In genomic region chr2:74719066-74719465, GRCh38 we compare ENCODE assay signal across 34 cellular contexts.
"Had no signal": no experiment of that assay in that cellular context is flagged by ENCODE, and none has a peak within 500 bp of the region (broad histone marks: within the 10 kb centered on the region; RNA-seq: fewer than 3 reads in every experiment).

No MANE protein-coding gene starts in this region.

- H3K4me3 ChIP-seq: ascending aorta, body of pancreas, Peyer's patch, SJSA1 had no signal

- H3K36me3 ChIP-seq: ascending aorta, Peyer's patch, SJSA1 had no signal

- H3K27me3 Mint-ChIP-seq: central memory CD8-positive, alpha-beta T cell had no signal

- H3K4me1 Mint-ChIP-seq: central memory CD8-positive, alpha-beta T cell had no signal

- ATAC-seq: activated CD8-positive, alpha-beta memory T cell treated with anti-CD3 and anti-CD28 coated beads, Interleukin-2, amount 10 ng/mL, durations not matched to agents 7 days and 5 days; activated naive CD4-positive, alpha-beta T cell treated with anti-CD3 and anti-CD28 coated beads, Interleukin-2, amount 50 U/mL, for 72 hours; activated naive CD8-positive, alpha-beta T cell treated with anti-CD3 and anti-CD28 coated beads, Interleukin-2, amount 50 U/mL, for 24 hours; body of pancreas; SK-N-SH treated with all-trans-retinoic acid at 6 μM for 48 hours; T-helper 17 cell; WTC11 had no signal

- H3K9me3 ChIP-seq: ascending aorta, body of pancreas, Peyer's patch, SJSA1 had no signal

- H3K27ac Mint-ChIP-seq: activated CD4-positive, alpha-beta T cell treated with anti-CD3 and anti-CD28 coated beads, Interleukin-2, amount 10 ng/mL, durations not matched to agents 24 days and 14 days; activated CD8-positive, alpha-beta memory T cell treated with anti-CD3 and anti-CD28 coated beads, Interleukin-2, amount 10 ng/mL, durations not matched to agents 7 days and 5 days; activated naive CD4-positive, alpha-beta T cell treated with anti-CD3 and anti-CD28 coated beads, Interleukin-2, amount 50 U/mL, for 72 hours; activated naive CD8-positive, alpha-beta T cell treated with anti-CD3 and anti-CD28 coated beads, Interleukin-2, amount 50 U/mL, for 24 hours; activated T-cell treated with anti-CD3 and anti-CD28 coated beads, Interleukin-2, amount 50 U/mL, for 24 hours; activated T-helper 1 cell treated with anti-CD3 and anti-CD28 coated beads, Interleukin-12 subunit alpha, Interleukin-12 subunit beta, Interleukin-2, Interleukin-4 antibody, amounts not matched to agents 30 ng/mL and 10 ng/mL and 1 ng/mL, durations not matched to agents 14 hours and 24 hours and 36 hours; T-helper 17 cell; WTC11 had no signal

- H3K27ac ChIP-seq: ascending aorta, body of pancreas, Peyer's patch, RWPE1, SJSA1 had no signal

- DNase-seq: activated CD4-positive, alpha-beta T cell treated with anti-CD3 and anti-CD28 coated beads, Interleukin-2, amount 10 ng/mL, durations not matched to agents 24 days and 14 days; activated CD4-positive, alpha-beta T cell treated with anti-CD3 and anti-CD28 coated beads, Interleukin-2, amount 50 U/mL, for 48 hours; activated CD4-positive, CD25-positive, alpha-beta regulatory T cell treated with anti-CD3 and anti-CD28 coated beads, Interleukin-2, amount 50 U/mL, for 72 hours; activated CD8-positive, alpha-beta memory T cell treated with anti-CD3 and anti-CD28 coated beads, Interleukin-2, amount 10 ng/mL, durations not matched to agents 7 days and 5 days; activated effector memory CD4-positive, alpha-beta T cell treated with Interleukin-2 at 50 U/mL for 16 hours; activated naive CD4-positive, alpha-beta T cell; activated naive CD8-positive, alpha-beta T cell treated with anti-CD3 and anti-CD28 coated beads, Interleukin-2, amount 50 U/mL, for 24 hours; activated T-cell treated with anti-CD3 and anti-CD28 coated beads, Interleukin-2, amount 50 U/mL, for 24 hours; amniotic stem cell; body of pancreas; Kasumi-1; KBM-7; NCI-H1048; NCI-H1694; NCI-H2029; NCI-H2107; NCI-H2171 treated with DMSO at 0.1 percent for 48 hours; NCI-H345; NCI-H510A; NCI-H526 treated with DMSO at 0.1 percent for 48 hours; NCI-H82; Peyer's patch; SHP77; SW 1271; T-helper 17 cell; T-helper 9 cell had no signal

- H3K27me3 ChIP-seq: ascending aorta, body of pancreas, Peyer's patch, SJSA1 had no signal

- H3K4me3 Mint-ChIP-seq: activated CD4-positive, alpha-beta T cell treated with anti-CD3 and anti-CD28 coated beads, Interleukin-2, amount 10 ng/mL, durations not matched to agents 24 days and 14 days; activated CD8-positive, alpha-beta memory T cell treated with anti-CD3 and anti-CD28 coated beads, Interleukin-2, amount 10 ng/mL, durations not matched to agents 7 days and 5 days; activated naive CD8-positive, alpha-beta T cell treated with anti-CD3 and anti-CD28 coated beads, Interleukin-2, amount 50 U/mL, for 24 hours; activated T-cell treated with anti-CD3 and anti-CD28 coated beads, Interleukin-2, amount 50 U/mL, for 24 hours; activated T-helper 1 cell treated with anti-CD3 and anti-CD28 coated beads, Interleukin-12 subunit alpha, Interleukin-12 subunit beta, Interleukin-2, Interleukin-4 antibody, amounts not matched to agents 30 ng/mL and 10 ng/mL and 1 ng/mL, durations not matched to agents 14 hours and 24 hours and 36 hours; central memory CD8-positive, alpha-beta T cell; T-helper 17 cell; WTC11 had no signal

- H3K9me3 Mint-ChIP-seq: activated CD4-positive, alpha-beta T cell treated with anti-CD3 and anti-CD28 coated beads, Interleukin-2, amount 10 ng/mL, durations not matched to agents 24 days and 14 days; activated naive CD4-positive, alpha-beta T cell treated with anti-CD3 and anti-CD28 coated beads, Interleukin-2, amount 50 U/mL, for 72 hours; activated naive CD8-positive, alpha-beta T cell treated with anti-CD3 and anti-CD28 coated beads, Interleukin-2, amount 50 U/mL, for 24 hours; activated T-cell treated with anti-CD3 and anti-CD28 coated beads, Interleukin-2, amount 50 U/mL, for 24 hours; activated T-helper 1 cell treated with anti-CD3 and anti-CD28 coated beads, Interleukin-12 subunit alpha, Interleukin-12 subunit beta, Interleukin-2, Interleukin-4 antibody, amounts not matched to agents 30 ng/mL and 10 ng/mL and 1 ng/mL, durations not matched to agents 14 hours and 24 hours and 36 hours; central memory CD8-positive, alpha-beta T cell; WTC11 had no signal

- H3K36me3 Mint-ChIP-seq: activated CD8-positive, alpha-beta memory T cell treated with anti-CD3 and anti-CD28 coated beads, Interleukin-2, amount 10 ng/mL, durations not matched to agents 7 days and 5 days; activated naive CD4-positive, alpha-beta T cell treated with anti-CD3 and anti-CD28 coated beads, Interleukin-2, amount 50 U/mL, for 72 hours; WTC11 had no signal
